Comparison of ENCODE assay signal across 20 cellular contexts in genomic region chr11:93411705-93412104, GRCh38.
"Had no signal": no experiment of that assay in that cellular context is flagged by ENCODE, and none has a peak within 500 bp of the region (broad histone marks: within the 10 kb centered on the region; RNA-seq: fewer than 3 reads in every experiment).

No MANE protein-coding gene starts in this region.

- FAIRE-seq: endometrium, frontal cortex, urothelium cell line had no signal

- H3K27ac ChIP-seq: heart left ventricle, suprapubic skin, thyroid gland had no signal

- H3K27me3 ChIP-seq: heart left ventricle, suprapubic skin, thyroid gland had no signal

- H3K27ac Mint-ChIP-seq: naive B cell; nephron; stimulated activated effector memory CD8-positive, alpha-beta T cell treated with anti-CD3 and anti-CD28 coated beads, Interleukin-12 subunit alpha, Interleukin-12 subunit beta, amount 100 ng/mL, for 72 hours; type B pancreatic cell had no signal

- H3K4me3 ChIP-seq: heart left ventricle, suprapubic skin, thyroid gland had no signal

- H3K4me1 ChIP-seq: heart left ventricle, suprapubic skin had no signal

- H3K9me3 Mint-ChIP-seq: stimulated activated effector memory CD8-positive, alpha-beta T cell treated with anti-CD3 and anti-CD28 coated beads, Interleukin-12 subunit alpha, Interleukin-12 subunit beta, amount 100 ng/mL, for 72 hours; type B pancreatic cell had no signal

- DNase-seq: effector memory CD4-positive, alpha-beta T cell; heart left ventricle; hippocampal formation; kidney glomerular epithelial cell; mesendoderm; naive B cell; posterior cingulate gyrus; right cardiac atrium; stimulated activated CD4-positive, alpha-beta T cell treated with anti-CD3 and anti-CD28 coated beads, Interleukin-4, amount 100 ng/mL, for 1 hour; stimulated activated CD8-positive, alpha-beta memory T cell treated with anti-CD3 and anti-CD28 coated beads, Interleukin-4, amount 100 ng/mL, for 48 hours; stimulated activated naive CD8-positive, alpha-beta T cell treated with anti-CD3 and anti-CD28 coated beads, Interleukin-15, Interleukin-2, amounts not matched to agents 100 U/mL and 50 U/mL, for 24 hours; thyroid gland had no signal

- H3K36me3 ChIP-seq: heart left ventricle, suprapubic skin, thyroid gland had no signal

- H3K36me3 Mint-ChIP-seq: naive B cell; stimulated activated effector memory CD8-positive, alpha-beta T cell treated with anti-CD3 and anti-CD28 coated beads, Interleukin-12 subunit alpha, Interleukin-12 subunit beta, amount 100 ng/mL, for 72 hours; type B pancreatic cell had no signal

- H3K27me3 Mint-ChIP-seq: naive B cell, type B pancreatic cell had no signal

- H3K4me1 Mint-ChIP-seq: naive B cell; nephron; stimulated activated effector memory CD8-positive, alpha-beta T cell treated with anti-CD3 and anti-CD28 coated beads, Interleukin-12 subunit alpha, Interleukin-12 subunit beta, amount 100 ng/mL, for 72 hours had no signal

- H3K9me3 ChIP-seq: heart left ventricle, suprapubic skin, thyroid gland had no signal

- ATAC-seq: esophagus mucosa; heart left ventricle; right cardiac atrium; stimulated activated effector memory CD8-positive, alpha-beta T cell treated with anti-CD3 and anti-CD28 coated beads, Interleukin-12 subunit alpha, Interleukin-12 subunit beta, amount 100 ng/mL, for 72 hours; stimulated activated naive CD8-positive, alpha-beta T cell treated with anti-CD3 and anti-CD28 coated beads, Interleukin-15, Interleukin-2, amounts not matched to agents 100 U/mL and 50 U/mL, for 24 hours had no signal

- H3K4me3 Mint-ChIP-seq: naive B cell; nephron; stimulated activated effector memory CD8-positive, alpha-beta T cell treated with anti-CD3 and anti-CD28 coated beads, Interleukin-12 subunit alpha, Interleukin-12 subunit beta, amount 100 ng/mL, for 72 hours; type B pancreatic cell had no signal
